1 cellular context compared by ENCODE assay signal in the genomic region with DNA sequence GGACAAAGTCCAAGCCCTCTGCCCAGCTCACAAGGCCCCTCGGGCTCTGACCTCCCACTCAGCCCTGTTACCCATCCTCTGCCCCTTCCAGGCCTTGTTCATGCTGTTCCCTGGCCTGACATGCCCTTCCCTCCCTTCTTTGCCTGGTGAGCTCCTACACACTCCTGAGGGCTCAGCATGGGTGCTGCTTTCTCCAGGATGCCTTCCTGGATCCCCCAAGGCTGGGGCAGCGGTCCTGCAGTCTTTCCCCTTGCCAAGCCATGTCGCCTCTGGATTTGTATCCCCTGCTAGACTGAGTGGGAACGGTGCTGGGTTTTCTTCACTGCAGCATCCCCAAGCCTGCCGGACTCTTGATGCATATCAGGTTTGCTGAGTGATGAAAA.
TF ChIP-seq lines count a peak whose summit lies in the region.

No MANE protein-coding gene starts in this region.

TF ChIP-seq in SK-N-SH, 30 proteins besides CTCF, POLR2A, EP300 and RAD21 (continued from another document):
- TF ChIP-seq USF1 (IDR thresholded peaks at IDR 0.05; ENCODE audit: borderline replicate concordance, low read depth), result no peak
